Comparison of ENCODE assay signal across 1 cellular context in the genomic region with DNA sequence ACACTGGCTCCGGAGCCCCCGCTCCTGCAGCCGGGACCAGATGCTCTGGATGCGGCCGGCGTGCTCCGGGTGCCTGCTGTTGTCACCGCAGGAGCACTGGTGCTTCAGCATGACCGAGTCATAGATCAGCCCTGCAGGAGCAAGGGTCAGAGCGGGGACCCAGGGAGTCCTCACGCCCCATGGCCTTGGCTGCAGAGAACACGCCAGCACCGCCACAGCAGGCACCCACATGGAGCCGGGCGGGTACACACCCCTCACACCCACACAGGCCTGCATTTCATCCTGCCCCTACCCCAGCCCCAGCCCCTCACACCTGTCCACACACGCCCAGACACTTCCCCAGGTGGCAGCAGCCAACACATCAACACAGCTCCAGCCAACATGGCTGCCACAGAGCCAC.
TF ChIP-seq lines count a peak whose summit lies in the region.

No MANE protein-coding gene starts in this region.

TF ChIP-seq in WTC11, 78 proteins besides CTCF, POLR2A, EP300 and RAD21:
- no peak for TF ChIP-seq ZNF416 (CRISPR knock-in tag; IDR thresholded peaks at IDR 0.05)
- no peak for TF ChIP-seq ZNF219 (CRISPR knock-in tag; IDR thresholded peaks at IDR 0.05; ENCODE audit: borderline replicate concordance)
- TF ChIP-seq AFF4 (CRISPR knock-in tag; IDR thresholded peaks at IDR 0.05; ENCODE audit: borderline replicate concordance): no peak
- TF ChIP-seq EMX1 (CRISPR knock-in tag; IDR thresholded peaks at IDR 0.05): no peak
- TF ChIP-seq, protein P1, sequence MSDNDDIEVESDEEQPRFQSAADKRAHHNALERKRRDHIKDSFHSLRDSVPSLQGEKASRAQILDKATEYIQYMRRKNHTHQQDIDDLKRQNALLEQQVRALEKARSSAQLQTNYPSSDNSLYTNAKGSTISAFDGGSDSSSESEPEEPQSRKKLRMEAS (CRISPR knock-in tag; IDR thresholded peaks at IDR 0.05): no peak
- no peak for TF ChIP-seq IRF2 (CRISPR knock-in tag; IDR thresholded peaks at IDR 0.05; ENCODE audit: borderline replicate concordance, low read depth)
